1 cellular context compared by ENCODE assay signal in genomic region chr17:7262192-7263070, GRCh38.
TF ChIP-seq lines count a peak whose summit lies in the region.

CLDN7 (minus strand) TSS chr17:7262478; CDS start chr17:7262043, 435 bp downstream.

TF ChIP-seq in H1, 55 proteins besides CTCF, POLR2A, EP300 and RAD21 (continued from another document):
- TF ChIP-seq RXRA (IDR thresholded peaks at IDR 0.05; ENCODE audit: insufficient read depth, low read depth, low read length), result no peak
- TF ChIP-seq TAF1 (IDR thresholded peaks at IDR 0.05; ENCODE audit: low read depth, low read length), result peak; percentile 98
- peak; percentile 37 to 87; a peak in 3 of 4 replicates for TF ChIP-seq SIN3A (conservative IDR thresholded peaks at IDR 0.05 in 1 of 2, IDR thresholded peaks at IDR 0.05 in 1 of 2; ENCODE audit: low read depth in 1 of 2, low read length in 2 of 2)
- TF ChIP-seq KDM5A (IDR thresholded peaks at IDR 0.05; ENCODE audit: low read length), result no peak
- 0 out of 2 replicates have a peak, but pooled peaks have one; percentile 9 for TF ChIP-seq YY1 (IDR thresholded peaks at IDR 0.05; ENCODE audit: low read depth, low read length)
- TF ChIP-seq TAF7 (optimal IDR thresholded peaks at IDR 0.05; ENCODE audit: borderline replicate concordance, low read depth, low read length), result peak; percentile 98
- TF ChIP-seq SP1 (IDR thresholded peaks at IDR 0.05; ENCODE audit: low read depth, low read length), result peak; percentile 88
- peak; percentile 60; the same call in 1 of the 2 replicates for TF ChIP-seq CHD1 (IDR thresholded peaks at IDR 0.05; ENCODE audit: low read depth, low read length)
- TF ChIP-seq NRF1 (IDR thresholded peaks at IDR 0.05; ENCODE audit: low read depth, low read length), result peak; percentile 30; the same call in 1 of the 2 replicates
- no peak for TF ChIP-seq E2F6 (IDR thresholded peaks at IDR 0.05)
- TF ChIP-seq KDM1A (IDR thresholded peaks at IDR 0.05; ENCODE audit: borderline replicate concordance, low read length), result no peak
- TF ChIP-seq GABPA (IDR thresholded peaks at IDR 0.05; ENCODE audit: borderline replicate concordance, insufficient read depth, low read length), result peak; percentile 83
- TF ChIP-seq CTBP2 (IDR thresholded peaks at IDR 0.05; ENCODE audit: borderline replicate concordance, insufficient read depth, insufficient read length, low read length), result no peak
- peak; percentile 69; the same call in 1 of the 2 replicates for TF ChIP-seq ATF2 (IDR thresholded peaks at IDR 0.05; ENCODE audit: low read length)
- peak; percentile 97 for TF ChIP-seq TBP (IDR thresholded peaks at IDR 0.05; ENCODE audit: low read depth, low read length)
- TF ChIP-seq BRCA1 (IDR thresholded peaks at IDR 0.05; ENCODE audit: low read depth, low read length), result no peak
- peak; percentile 93 for TF ChIP-seq GTF2F1 (IDR thresholded peaks at IDR 0.05; ENCODE audit: borderline replicate concordance, low read depth, low read length)
- TF ChIP-seq JUND (IDR thresholded peaks at IDR 0.05; ENCODE audit: low read length), result peak; percentile 47; the same call in 1 of the 2 replicates
- TF ChIP-seq POLR2AphosphoS5 (IDR thresholded peaks at IDR 0.05; ENCODE audit: low read depth, low read length), result peak; percentile 98
- peak; percentile 89 for TF ChIP-seq CREB1 (IDR thresholded peaks at IDR 0.05)
- peak; percentile 86; the same call in 1 of the 2 replicates for TF ChIP-seq TCF12 (IDR thresholded peaks at IDR 0.05; ENCODE audit: low read depth, low read length)
- TF ChIP-seq KDM4A (IDR thresholded peaks at IDR 0.05; ENCODE audit: low read depth, low read length, severe bottlenecking), result peak; percentile 10
- TF ChIP-seq EGR1 (IDR thresholded peaks at IDR 0.05; ENCODE audit: borderline replicate concordance, low read depth, low read length), result peak; percentile 17; the same call in 1 of the 2 replicates
- no peak for TF ChIP-seq POU5F1 (IDR thresholded peaks at IDR 0.05; ENCODE audit: low read depth, low read length)
- peak; percentile 34 for TF ChIP-seq CHD7 (IDR thresholded peaks at IDR 0.05; ENCODE audit: insufficient replicate concordance, low read length)
